ENCODE assay signal across 9 cellular contexts in the genomic region with DNA sequence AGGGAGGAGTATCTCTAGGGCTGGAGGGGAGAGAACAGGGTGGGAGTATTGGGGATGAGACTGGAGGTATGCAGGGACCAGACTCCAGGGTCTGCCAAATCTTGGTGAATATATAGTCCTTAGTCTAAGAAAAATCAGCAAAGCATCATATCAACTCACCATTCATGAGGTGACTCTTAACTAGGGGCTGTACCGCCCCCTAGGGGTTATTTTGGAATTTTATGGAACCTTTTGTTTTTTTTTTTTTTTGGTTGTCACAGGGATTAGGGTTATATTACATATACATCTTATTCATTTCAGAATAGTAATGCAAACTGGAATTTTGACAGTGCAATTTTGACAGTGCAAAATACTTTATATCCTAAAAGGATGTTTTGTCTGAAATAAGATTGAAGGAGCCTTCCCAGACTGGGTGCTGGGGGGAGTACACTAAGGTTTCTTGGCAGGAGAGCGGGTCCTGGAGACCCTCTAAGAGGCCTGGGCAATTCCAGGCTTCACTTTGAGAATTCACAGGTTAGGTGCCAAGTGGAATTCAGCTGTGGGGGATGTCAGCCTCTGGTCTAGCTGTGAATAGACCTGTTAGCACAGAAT. TPM values are rescaled to one million over a fixed set of nuclear protein-coding genes. Genes with fewer than 3 reads are reported as not detected.
DNase-seq lines count a peak whose midpoint lies in the region; ATAC-seq and TF ChIP-seq lines count a peak whose summit lies in the region.
"Had no signal": no experiment of that assay in that cellular context is flagged by ENCODE, and none has a peak within 500 bp of the region (broad histone marks: within the 10 kb centered on the region; RNA-seq: fewer than 3 reads in every experiment).

No MANE protein-coding gene starts in this region.

- in situ Hi-C loops in ACHN (cut with HindIII; ENCODE audit: low pct_ligation_motif_present, low pct_unique_long_range_greater_than_20kb, low sequenced_read_pairs), result no loop called here

- no peak for ATAC-seq in HG02610 (IDR thresholded peaks at IDR 0.05; ENCODE audit: unreplicated experiment)

- DNase-seq in ACHN, result peak; percentile 65
- peak; percentile 10 for DNase-seq in DMS 273 treated with DMSO at 0.1 percent for 48 hours (lab: John Stamatoyannopoulos, UW)
- DNase-seq in NCI-H146 (lab: John Stamatoyannopoulos, UW), result peak; percentile 27
- DNase-seq in adipocyte (ENCODE audit: low read depth), result peak; percentile 79
- DNase-seq in inferior parietal cortex (ENCODE audit: extremely low spot score), result peak; percentile 74
- DNase-seq in thyroid gland, result no peak
- no peak for DNase-seq in DMS114 treated with DMSO at 0.1 percent for 48 hours (lab: John Stamatoyannopoulos, UW; ENCODE audit: unreplicated experiment)

- peaks cover 17% of the 10 kb centered on the region for H3K4me1 ChIP-seq in adipocyte (ENCODE audit: control insufficient read depth, insufficient read depth, low read length)
- H3K4me1 ChIP-seq in thyroid gland, result peaks cover 36 to 41% of the 10 kb centered on the region in 2 donors

- H3K9ac ChIP-seq in adipocyte (ENCODE audit: low read length), result no peak overlapping the region

- H3K27me3 ChIP-seq in adipocyte (replicated peaks; ENCODE audit: control insufficient read depth, insufficient read depth, low read length), result no peaks in the 10 kb centered on the region
- H3K27me3 ChIP-seq in thyroid gland, result no peaks in the 10 kb centered on the region

- WGBS in thyroid gland, 2 donors, result 50 to 53% methylated on average over 2 of the region's 2 CpGs

- TF ChIP-seq POLR2A in thyroid gland (IDR thresholded peaks at IDR 0.05), result no peak

- H3K4me3 ChIP-seq in adipocyte (ENCODE audit: low read length) (no peak overlapping the region), thyroid gland (replicated peaks in 1 of 3) (no peak overlapping the region)
- H3K4me3 ChIP-seq: skin epidermis had no signal

- H3K9me3 ChIP-seq in adipocyte (ENCODE audit: control insufficient read depth, low read length) (no peaks in the 10 kb centered on the region), thyroid gland (no peaks in the 10 kb centered on the region)

- intact Hi-C loops in thyroid gland (cut with DNase I), result no loop called here

- TF ChIP-seq CTCF in thyroid gland (IDR thresholded peaks at IDR 0.05), result peak; percentile 31 to 63 (median 54)

- H3K36me3 ChIP-seq in adipocyte (ENCODE audit: control insufficient read depth, insufficient read depth, low read length, severe bottlenecking) (no peaks in the 10 kb centered on the region), thyroid gland (no peaks in the 10 kb centered on the region)

- H3K27ac ChIP-seq in thyroid gland, result peak overlapping the region in 1 of 3 donors; percentile 97

RNA-seq across cellular contexts. Expression of gene CMTM7, which starts 7.5 kb away (rescaled TPM):
- total RNA-seq in thyroid gland, result 10 to 100 TPM; 14.8 to 24.7 (median 22.0) TPM

Comparison
In these comparisons a context has a peak if more than half of its experiments do, and no peak if none do; other contexts are left out.
1. DNase-seq: peak in ACHN (single experiment), DMS 273 treated with DMSO at 0.1 percent for 48 hours (single experiment), NCI-H146 (single experiment), adipocyte (single experiment) and inferior parietal cortex (single experiment); none in thyroid gland (0 of 2) and DMS114 treated with DMSO at 0.1 percent for 48 hours (single experiment).